1 cellular context compared by ENCODE assay signal in the genomic region with DNA sequence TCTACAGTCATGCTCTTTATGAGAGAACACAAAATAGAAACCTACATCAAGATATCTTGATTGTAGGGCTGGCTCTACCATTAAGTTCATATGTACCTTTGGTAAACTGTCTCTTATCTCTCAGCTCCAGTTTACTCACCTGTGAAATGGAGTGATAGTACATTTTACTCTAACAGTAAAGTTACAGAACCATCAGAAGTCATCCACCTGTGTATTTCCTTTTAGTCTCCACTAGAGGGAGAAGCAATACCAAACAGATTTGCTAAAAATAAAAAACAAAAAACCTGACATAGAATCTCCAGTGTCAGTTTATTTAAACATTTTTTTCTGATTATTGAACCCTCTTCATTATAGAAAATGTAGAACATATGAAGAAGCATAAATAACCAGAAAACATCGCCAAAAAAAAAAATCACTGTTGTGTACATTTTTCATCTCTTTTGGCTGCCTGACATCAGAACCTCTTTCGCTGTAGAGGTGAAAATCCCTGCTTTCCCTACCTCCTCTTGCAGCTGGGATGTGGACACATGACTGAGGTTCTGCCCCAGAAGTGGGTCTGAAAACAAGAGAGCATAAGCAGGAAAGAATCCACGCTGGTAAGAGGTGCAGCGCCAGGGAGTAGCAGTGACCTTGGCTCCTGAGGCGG.
TF ChIP-seq lines count a peak whose summit lies in the region.

No MANE protein-coding gene starts in this region.

TF ChIP-seq in GM23338, 12 proteins besides CTCF, POLR2A, EP300 and RAD21 (continued from another document):
- TF ChIP-seq ZNF462 (CRISPR knock-in tag; IDR thresholded peaks at IDR 0.05), result no peak
- TF ChIP-seq STAT1 (IDR thresholded peaks at IDR 0.05; ENCODE audit: unreplicated experiment), result no peak
- TF ChIP-seq, protein P1, sequence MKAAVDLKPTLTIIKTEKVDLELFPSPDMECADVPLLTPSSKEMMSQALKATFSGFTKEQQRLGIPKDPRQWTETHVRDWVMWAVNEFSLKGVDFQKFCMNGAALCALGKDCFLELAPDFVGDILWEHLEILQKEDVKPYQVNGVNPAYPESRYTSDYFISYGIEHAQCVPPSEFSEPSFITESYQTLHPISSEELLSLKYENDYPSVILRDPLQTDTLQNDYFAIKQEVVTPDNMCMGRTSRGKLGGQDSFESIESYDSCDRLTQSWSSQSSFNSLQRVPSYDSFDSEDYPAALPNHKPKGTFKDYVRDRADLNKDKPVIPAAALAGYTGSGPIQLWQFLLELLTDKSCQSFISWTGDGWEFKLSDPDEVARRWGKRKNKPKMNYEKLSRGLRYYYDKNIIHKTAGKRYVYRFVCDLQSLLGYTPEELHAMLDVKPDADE (IDR thresholded peaks at IDR 0.05), result no peak
- TF ChIP-seq POLR2AphosphoS5 (IDR thresholded peaks at IDR 0.05; ENCODE audit: low read depth), result no peak
- TF ChIP-seq ZNF331 (CRISPR knock-in tag; IDR thresholded peaks at IDR 0.05; ENCODE audit: low read depth), result no peak
- no peak for TF ChIP-seq EZH2phosphoT487 (IDR thresholded peaks at IDR 0.05; ENCODE audit: unreplicated experiment)
- TF ChIP-seq NANOG (IDR thresholded peaks at IDR 0.05; ENCODE audit: borderline replicate concordance), result no peak
- no peak for TF ChIP-seq CREB1 (CRISPR knock-in tag; IDR thresholded peaks at IDR 0.05; ENCODE audit: low read depth)
- no peak for TF ChIP-seq ZNF114 (CRISPR knock-in tag; IDR thresholded peaks at IDR 0.05)
- TF ChIP-seq JUNB (IDR thresholded peaks at IDR 0.05; ENCODE audit: unreplicated experiment), result no peak
